Comparison of ENCODE assay signal across 22 cellular contexts in the genomic region with DNA sequence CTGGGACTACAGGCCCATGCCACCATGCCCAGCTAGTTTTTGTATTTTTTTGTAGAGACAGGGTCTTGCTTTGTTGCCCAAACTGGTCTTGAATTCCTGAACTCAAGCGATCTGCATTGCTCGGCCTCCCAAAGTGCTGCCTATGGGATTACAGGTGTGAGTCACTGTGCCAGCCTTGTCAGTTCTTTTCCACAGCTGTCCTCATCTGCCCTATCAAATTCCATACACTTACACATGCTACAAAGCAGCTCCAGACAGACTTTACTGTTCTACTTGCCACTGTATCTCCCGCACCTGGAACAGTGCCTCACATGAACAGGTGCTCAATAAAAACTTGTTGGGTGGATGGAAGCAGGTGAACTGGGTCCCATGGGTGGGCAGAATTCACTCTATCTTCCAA. TPM values are rescaled to one million over a fixed set of nuclear protein-coding genes. Genes with fewer than 3 reads are reported as not detected.
"Had no signal": no experiment of that assay in that cellular context is flagged by ENCODE, and none has a peak within 500 bp of the region (broad histone marks: within the 10 kb centered on the region; RNA-seq: fewer than 3 reads in every experiment).

No MANE protein-coding gene starts in this region.

- H3K4me1 Mint-ChIP-seq: nephron had no signal

- H3K27me3 Mint-ChIP-seq: central memory CD8-positive, alpha-beta T cell; naive B cell had no signal

- ATAC-seq: upper lobe of right lung had no signal

- H3K9me3 Mint-ChIP-seq: central memory CD8-positive, alpha-beta T cell; naive B cell; nephron had no signal

- H3K4me3 ChIP-seq: dorsolateral prefrontal cortex, esophagus muscularis mucosa, hepatocyte, right atrium auricular region, sigmoid colon, tibial artery, upper lobe of right lung, vagina had no signal

- H3K27ac Mint-ChIP-seq: nephron had no signal

- H3K4me3 Mint-ChIP-seq: nephron had no signal

- DNase-seq: cortex of kidney; dorsolateral prefrontal cortex; effector CD8-positive, alpha-beta T cell; naive B cell; sigmoid colon; small intestine; stimulated activated CD4-positive, alpha-beta T cell treated with anti-CD3 and anti-CD28 coated beads, Interleukin-12 subunit alpha, Interleukin-12 subunit beta, amount 100 ng/mL, for 4 hours; stimulated activated naive CD4-positive, alpha-beta T cell treated with Interleukin-2 at 50 U/mL for 16 hours; tibial artery; upper lobe of right lung had no signal

RNA-seq across cellular contexts. Expression of a gene that starts 9.0 kb away (rescaled TPM):
- total RNA-seq: esophagus muscularis mucosa, fibroblast of villous mesenchyme, hepatocyte, kidney epithelial cell, liver, lung microvascular endothelial cell, osteoblast, right atrium auricular region, temporal lobe, upper lobe of right lung, vagina had no signal
